In genomic region chr11:65911682-65912568, GRCh38 we compare ENCODE assay signal across 8 cellular contexts. TPM values are rescaled to one million over a fixed set of nuclear protein-coding genes. Genes with fewer than 3 reads are reported as not detected.
DNase-seq lines count a peak whose midpoint lies in the region; ATAC-seq and TF ChIP-seq lines count a peak whose summit lies in the region.

No MANE protein-coding gene starts in this region.

- H3K4me3 ChIP-seq in MG63: no peak overlapping the region; the same call in 1 of the 2 replicates
- H3K4me3 ChIP-seq in kidney epithelial cell (ENCODE audit: low read depth, low read length): no peak overlapping the region
- H3K4me3 ChIP-seq in uterus: no peak overlapping the region

- H3K27me3 ChIP-seq in MG63: no peaks in the 10 kb centered on the region
- H3K27me3 ChIP-seq in kidney epithelial cell (ENCODE audit: control insufficient read depth, insufficient read depth, low read length): no peaks in the 10 kb centered on the region
- H3K27me3 ChIP-seq in uterus: no peaks in the 10 kb centered on the region

- peaks cover 5 to 16% of the 10 kb centered on the region in 2 donors for H3K4me1 ChIP-seq in uterus

- H3K9me3 ChIP-seq in MG63: no peaks in the 10 kb centered on the region
- no peaks in the 10 kb centered on the region for H3K9me3 ChIP-seq in uterus

- H3K27ac ChIP-seq in uterus: peak overlapping the region; percentile 23 to 29

- intact Hi-C loops in uterus (cut with DNase I; ENCODE audit: low total_unique reads): no loop called here

- peak; percentile 38 for TF ChIP-seq CTCF in kidney epithelial cell (IDR thresholded peaks at IDR 0.05; ENCODE audit: insufficient read depth, low read length, poor library complexity, severe bottlenecking)
- peak; percentile 18 to 62 (median 52) for TF ChIP-seq CTCF in uterus (IDR thresholded peaks at IDR 0.05)

- H3K36me3 ChIP-seq in MG63 (peaks cover 6% of the 10 kb centered on the region), kidney epithelial cell (ENCODE audit: control insufficient read depth, insufficient read depth, low read length) (no peaks in the 10 kb centered on the region), uterus (no peaks in the 10 kb centered on the region)

- ATAC-seq in GM19328 (IDR thresholded peaks at IDR 0.05; ENCODE audit: unreplicated experiment): no peak
- no peak for ATAC-seq in HG02884 (IDR thresholded peaks at IDR 0.05; ENCODE audit: unreplicated experiment)

- DNase-seq in EL (peak; percentile 98), MG63 (peak; percentile 97), amniotic stem cell (lab: John Stamatoyannopoulos, UW) (peak; percentile 64), kidney epithelial cell (ENCODE audit: low read depth) (no peak), uterus (peak; percentile 79)
- no peak for DNase-seq in activated CD4-positive, alpha-beta T cell treated with anti-CD3 and anti-CD28 coated beads for 4 hours

- TF ChIP-seq POLR2A in uterus (IDR thresholded peaks at IDR 0.05): no peak

RNA-seq across cellular contexts. Expression of gene C11orf68, which starts 6.9 kb away (rescaled TPM):
- 22.0 and 46.6 TPM in 2 replicates for total RNA-seq in MG63 (2014; rRNA removed; shearing (Covaris generic); ENCODE audit: low replicate concordance)
- 19.7 and 19.9 TPM in 2 replicates for total RNA-seq in kidney epithelial cell
- 10 to 100 TPM; 11.5 to 53.0 (median 29.7) TPM for total RNA-seq in uterus

RNA-seq across cellular contexts. Expression of gene DRAP1, which starts 7.3 kb away (rescaled TPM):
- total RNA-seq in MG63 (2014; rRNA removed; shearing (Covaris generic); ENCODE audit: low replicate concordance): 276 and 419 TPM in 2 replicates
- 106 and 141 TPM in 2 replicates for total RNA-seq in kidney epithelial cell
- total RNA-seq in uterus: 10 to 100 TPM in 3 of 4 donors, 1 to 10 TPM in 1; 9.2 to 83.0 (median 60.6) TPM

RNA-seq across cellular contexts. Expression of gene FOSL1, which starts 11.7 kb away (rescaled TPM):
- total RNA-seq in MG63 (2014; rRNA removed; shearing (Covaris generic); ENCODE audit: low replicate concordance): 37.3 and 54.7 TPM in 2 replicates
- total RNA-seq in kidney epithelial cell: 44.2 and 46.5 TPM in 2 replicates
- 1 to 10 TPM in 2 of 4 donors, not detected in 2; 2.9 to 3.9 TPM for total RNA-seq in uterus

RNA-seq across cellular contexts. Expression of gene CCDC85B, which starts 21.5 kb away (rescaled TPM):
- total RNA-seq in MG63 (2014; rRNA removed; shearing (Covaris generic); ENCODE audit: low replicate concordance): 99.6 and 131 TPM in 2 replicates
- 48.9 and 58.9 TPM in 2 replicates for total RNA-seq in kidney epithelial cell
- total RNA-seq in uterus: 100 to 1,000 TPM in 1 of 4 donors, 10 to 100 TPM in 3; 22.3 to 141 (median 54.5) TPM

RNA-seq across cellular contexts. Expression of gene FIBP, which starts 23.7 kb away (rescaled TPM):
- total RNA-seq in MG63 (2014; rRNA removed; shearing (Covaris generic); ENCODE audit: low replicate concordance): 105 and 106 TPM in 2 replicates
- total RNA-seq in kidney epithelial cell (142 and 144 TPM in 2 replicates), uterus (100 to 1,000 TPM in 1 of 4 donors, 10 to 100 TPM in 3; 39.7 to 239 (median 52.2) TPM)

Comparison
In these comparisons a context has a peak if more than half of its experiments do, and no peak if none do; other contexts are left out.
1. DNase-seq: peak in EL (single experiment), MG63 (single experiment), amniotic stem cell (single experiment) and uterus (2 of 2); none in kidney epithelial cell (single experiment) and activated CD4-positive, alpha-beta T cell treated with anti-CD3 and anti-CD28 coated beads for 4 hours (0 of 2).